ENCODE assay signal across 2 cellular contexts in the genomic region with DNA sequence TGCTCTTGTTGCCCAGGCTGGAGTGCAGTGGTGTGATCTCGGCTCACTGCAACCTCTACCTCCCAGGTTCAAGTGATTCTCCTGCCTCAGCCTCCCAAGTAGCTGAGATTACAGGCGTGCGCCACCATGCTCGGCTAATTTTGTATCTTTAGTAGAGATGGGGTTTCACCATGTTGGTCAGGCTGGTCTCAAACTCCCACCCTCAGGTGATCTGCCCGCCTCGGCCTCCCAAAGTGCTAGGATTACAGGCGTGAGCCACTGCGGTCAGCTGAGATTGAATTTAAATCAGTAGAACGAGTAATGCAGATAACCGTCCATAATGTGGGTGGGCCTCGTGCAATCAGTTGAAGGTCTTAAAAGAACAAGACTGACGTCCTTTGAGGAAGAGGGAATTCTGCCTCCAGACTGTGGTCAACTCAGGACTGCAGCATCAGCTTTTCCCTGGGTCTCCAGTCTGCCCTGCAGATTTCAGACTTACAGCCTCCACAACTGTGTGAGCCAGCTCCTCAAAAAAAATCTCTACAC. TPM values are rescaled to one million over a fixed set of nuclear protein-coding genes. Genes with fewer than 3 reads are reported as not detected.
"Had no signal": no experiment of that assay in that cellular context is flagged by ENCODE, and none has a peak within 500 bp of the region (broad histone marks: within the 10 kb centered on the region; RNA-seq: fewer than 3 reads in every experiment).

No MANE protein-coding gene starts in this region.

RNA-seq across cellular contexts. Expression of gene SLA2, which starts 7.1 kb away (rescaled TPM):
- total RNA-seq: SJSA1 had no signal
- polyA plus RNA-seq: SK-N-SH had no signal
